In genomic region chr21:17427831-17428483, GRCh38 we compare ENCODE assay signal across 12 cellular contexts.
DNase-seq lines count a peak whose midpoint lies in the region; ATAC-seq and TF ChIP-seq lines count a peak whose summit lies in the region.
"Had no signal": no experiment of that assay in that cellular context is flagged by ENCODE, and none has a peak within 500 bp of the region (broad histone marks: within the 10 kb centered on the region; RNA-seq: fewer than 3 reads in every experiment).

No MANE protein-coding gene starts in this region.

- H3K9me3 Mint-ChIP-seq in CD4-positive, alpha-beta memory T cell = no peaks in the 10 kb centered on the region
- no peaks in the 10 kb centered on the region for H3K9me3 Mint-ChIP-seq in activated naive CD8-positive, alpha-beta T cell treated with anti-CD3 and anti-CD28 coated beads for 36 hours
- H3K9me3 Mint-ChIP-seq: activated CD4-positive, alpha-beta memory T cell treated with anti-CD3 and anti-CD28 coated beads for 36 hours had no signal

- intact Hi-C loops in CD4-positive, alpha-beta memory T cell (cut with micrococcal nuclease) = no loop called here

- H3K4me1 Mint-ChIP-seq in CD4-positive, alpha-beta memory T cell = no peaks in the 10 kb centered on the region
- no peaks in the 10 kb centered on the region for H3K4me1 Mint-ChIP-seq in activated naive CD8-positive, alpha-beta T cell treated with anti-CD3 and anti-CD28 coated beads for 36 hours

- H3K27ac ChIP-seq in CD4-positive, alpha-beta memory T cell (ENCODE audit: low read depth, low read length) = no peak overlapping the region
- H3K27ac ChIP-seq: SJSA1 had no signal

- TF ChIP-seq CTCF in epithelial cell of proximal tubule (conservative IDR thresholded peaks at IDR 0.05; ENCODE audit: low read depth, low read length) = no peak

- POLR2A ChIA-PET in CD4-positive, alpha-beta memory T cell (lab: Charles Lee; ENCODE audit: partially characterized antibody) = no interaction called here

- no peaks in the 10 kb centered on the region for H3K27me3 ChIP-seq in CD4-positive, alpha-beta memory T cell (ENCODE audit: insufficient read depth, low read length)
- H3K27me3 ChIP-seq: SJSA1 had no signal

- H3K4me1 ChIP-seq in CD4-positive, alpha-beta memory T cell (ENCODE audit: insufficient read depth, low read length) = no peaks in the 10 kb centered on the region
- H3K4me1 ChIP-seq: SJSA1 had no signal

- CTCF ChIA-PET in CD4-positive, alpha-beta memory T cell (lab: Charles Lee; ENCODE audit: partially characterized antibody) = no interaction called here

- ATAC-seq in GM18519 (IDR thresholded peaks at IDR 0.05; ENCODE audit: low FRiP score, unreplicated experiment) (peak; percentile 86), GM21528 (IDR thresholded peaks at IDR 0.05; ENCODE audit: low FRiP score, unreplicated experiment) (peak; percentile 93), HG03103 (IDR thresholded peaks at IDR 0.05; ENCODE audit: low read depth, unreplicated experiment) (peak; percentile 72)

- no peaks in the 10 kb centered on the region for H3K9me3 ChIP-seq in CD4-positive, alpha-beta memory T cell (ENCODE audit: control insufficient read depth in 1 of 2, low read length in 2 of 2)
- H3K9me3 ChIP-seq: SJSA1 had no signal

- no peak overlapping the region for H3K4me3 Mint-ChIP-seq in CD4-positive, alpha-beta memory T cell
- no peak overlapping the region for H3K4me3 Mint-ChIP-seq in activated naive CD8-positive, alpha-beta T cell treated with anti-CD3 and anti-CD28 coated beads for 36 hours
- H3K4me3 Mint-ChIP-seq: activated CD4-positive, alpha-beta memory T cell treated with anti-CD3 and anti-CD28 coated beads for 36 hours had no signal

- H3K27ac Mint-ChIP-seq in CD4-positive, alpha-beta memory T cell = no peak overlapping the region
- no peak overlapping the region for H3K27ac Mint-ChIP-seq in activated naive CD8-positive, alpha-beta T cell treated with anti-CD3 and anti-CD28 coated beads for 36 hours
- H3K27ac Mint-ChIP-seq: activated CD4-positive, alpha-beta memory T cell treated with anti-CD3 and anti-CD28 coated beads for 36 hours; IgD-negative memory B cell had no signal

- no peaks in the 10 kb centered on the region for H3K36me3 ChIP-seq in CD4-positive, alpha-beta memory T cell (ENCODE audit: insufficient read depth, low read length)
- H3K36me3 ChIP-seq: SJSA1 had no signal

- H3K27me3 Mint-ChIP-seq in CD4-positive, alpha-beta memory T cell = peaks cover 2 to 5% of the 10 kb centered on the region in 2 donors
- H3K27me3 Mint-ChIP-seq in activated naive CD8-positive, alpha-beta T cell treated with anti-CD3 and anti-CD28 coated beads for 36 hours = no peaks in the 10 kb centered on the region

- no peak overlapping the region for H3K4me3 ChIP-seq in epithelial cell of proximal tubule (ENCODE audit: low read depth, low read length)
- H3K4me3 ChIP-seq in CD4-positive, alpha-beta memory T cell (ENCODE audit: low read length in 2 of 2) = no peak overlapping the region
- H3K4me3 ChIP-seq: SJSA1 had no signal

- H3K36me3 Mint-ChIP-seq in CD4-positive, alpha-beta memory T cell = no peaks in the 10 kb centered on the region
- no peaks in the 10 kb centered on the region for H3K36me3 Mint-ChIP-seq in activated naive CD8-positive, alpha-beta T cell treated with anti-CD3 and anti-CD28 coated beads for 36 hours
- H3K36me3 Mint-ChIP-seq: activated CD4-positive, alpha-beta memory T cell treated with anti-CD3 and anti-CD28 coated beads for 36 hours; IgD-negative memory B cell had no signal

- DNase-seq in epithelial cell of proximal tubule (ENCODE audit: low read depth) = peak; percentile 31
- DNase-seq in NCI-H748 treated with DMSO at 0.1 percent for 48 hours (lab: John Stamatoyannopoulos, UW) = no peak
- DNase-seq in CD4-positive, alpha-beta memory T cell = no peak
- no peak for DNase-seq in dedifferentiated amniotic fluid mesenchymal stem cell (ENCODE audit: extremely low spot score)
- no peak for DNase-seq in activated naive CD8-positive, alpha-beta T cell treated with anti-CD3 and anti-CD28 coated beads for 36 hours
- DNase-seq: activated CD4-positive, alpha-beta memory T cell treated with anti-CD3 and anti-CD28 coated beads for 36 hours; NCI-H446 had no signal
